ENCODE assay signal across 22 cellular contexts in genomic region chr2:25817006-25817405, GRCh38.
DNase-seq lines count a peak whose midpoint lies in the region; ATAC-seq, FAIRE-seq and TF ChIP-seq lines count a peak whose summit lies in the region.
"Had no signal": no experiment of that assay in that cellular context is flagged by ENCODE, and none has a peak within 500 bp of the region (broad histone marks: within the 10 kb centered on the region; RNA-seq: fewer than 3 reads in every experiment).

No MANE protein-coding gene starts in this region.

- no peak overlapping the region for H2AFZ ChIP-seq in GM12878 (ENCODE audit: control insufficient read depth, low read depth, low read length)

- no peaks in the 10 kb centered on the region for H4K20me1 ChIP-seq in GM12878 (ENCODE audit: control insufficient read depth, insufficient read depth)

- POLR2A ChIA-PET in GM12878 (lab: Charles Lee): interaction anchor here (0.6 to 1.0 kb wide), 5 partner anchors 10 to 293 kb away, joined by 3 to 5 read pairs (median 3); no protein-coding TSS in a partner anchor

- peak overlapping the region; percentile 48 for H3K4me3 Mint-ChIP-seq in stimulated activated naive CD8-positive, alpha-beta T cell treated with anti-CD3 and anti-CD28 coated beads, Interleukin-15, Interleukin-2, amounts not matched to agents 100 ng/mL and 50 ng/mL, for 24 hours
- H3K4me3 Mint-ChIP-seq in T-helper 17 cell: no peak overlapping the region
- H3K4me3 Mint-ChIP-seq: activated B cell treated with CpG ODN at 0.5 μM for 24 hours, IgD-negative memory B cell had no signal

- peaks cover 12% of the 10 kb centered on the region for H3K4me1 ChIP-seq in GM12878 (ENCODE audit: control insufficient read depth, insufficient read depth, low read length)
- H3K4me1 ChIP-seq: Peyer's patch, prostate gland had no signal

- no peak for ATAC-seq in stimulated activated naive CD8-positive, alpha-beta T cell treated with anti-CD3 and anti-CD28 coated beads, Interleukin-15, Interleukin-2, amounts not matched to agents 100 U/mL and 50 U/mL, for 24 hours
- ATAC-seq in T-helper 17 cell (no peak), GM12878 (no peak), HG03135 (IDR thresholded peaks at IDR 0.05; ENCODE audit: unreplicated experiment) (no peak)

- no peak for FAIRE-seq in GM12878 (lab: Jason Lieb, UNC)
- FAIRE-seq: keratinocyte had no signal

- no peaks in the 10 kb centered on the region; a peak in 1 of 4 replicates for H3K36me3 ChIP-seq in GM12878 (ENCODE audit: control insufficient read depth in 2 of 2, insufficient read depth in 2 of 2, low read length in 1 of 2)
- H3K36me3 ChIP-seq: brain microvascular endothelial cell, Peyer's patch, prostate gland, sigmoid colon had no signal

- 74% methylated on average over 3 of the region's 3 CpGs for WGBS in GM12878 (ENCODE audit: insufficient coverage, insufficient replicate concordance, low lambda C conversion rate, missing lambda C conversion rate)

- in situ Hi-C loops in GM12878 (cut with MboI): no loop called here

- DNase-seq in stimulated activated naive CD8-positive, alpha-beta T cell treated with anti-CD3 and anti-CD28 coated beads, Interleukin-15, Interleukin-2, amounts not matched to agents 100 U/mL and 50 U/mL, for 24 hours: no peak
- DNase-seq in T-helper 17 cell: no peak
- no peak for DNase-seq in GM12878 (ENCODE audit: low read depth, low spot score)
- DNase-seq in A172 (ENCODE audit: low spot score): no peak
- no peak for DNase-seq in effector CD4-positive, alpha-beta T cell
- DNase-seq: activated B cell treated with CpG ODN at 0.5 μM for 24 hours; activated T-cell treated with anti-CD3 and anti-CD28 coated beads, Interleukin-2, amount 50 U/mL, for 1 hour; amniotic stem cell; brain microvascular endothelial cell; GOT3; NCI-H1092 treated with DMSO at 0.1 percent for 48 hours; NCI-H187; NCI-H526; Peyer's patch; SHP77 treated with DMSO at 0.1 percent for 48 hours; sigmoid colon had no signal

- H3K9me3 ChIP-seq in T-helper 17 cell (ENCODE audit: control insufficient read depth, low read length, poor library complexity, severe bottlenecking) (no peaks in the 10 kb centered on the region), GM12878 (replicated peaks; ENCODE audit: control insufficient read depth, insufficient read depth, low read length) (no peaks in the 10 kb centered on the region)
- H3K9me3 ChIP-seq: Peyer's patch, prostate gland, sigmoid colon had no signal

- H3K9me3 Mint-ChIP-seq in stimulated activated naive CD8-positive, alpha-beta T cell treated with anti-CD3 and anti-CD28 coated beads, Interleukin-15, Interleukin-2, amounts not matched to agents 100 ng/mL and 50 ng/mL, for 24 hours: no peaks in the 10 kb centered on the region
- H3K9me3 Mint-ChIP-seq: activated B cell treated with CpG ODN at 0.5 μM for 24 hours; IgD-negative memory B cell; stimulated activated effector memory CD8-positive, alpha-beta T cell treated with anti-CD3 and anti-CD28 coated beads, Interleukin-12 subunit alpha, Interleukin-12 subunit beta, amount 100 ng/mL, for 72 hours had no signal

- H3K4me1 Mint-ChIP-seq in stimulated activated naive CD8-positive, alpha-beta T cell treated with anti-CD3 and anti-CD28 coated beads, Interleukin-15, Interleukin-2, amounts not matched to agents 100 ng/mL and 50 ng/mL, for 24 hours (ENCODE audit: low read depth): peaks cover 84% of the 10 kb centered on the region
- peaks cover 28% of the 10 kb centered on the region for H3K4me1 Mint-ChIP-seq in T-helper 17 cell

- H3K27ac ChIP-seq in GM12878 (ENCODE audit: control insufficient read depth, insufficient read depth): peak overlapping the region; percentile 44; the same call in 1 of the 2 replicates
- H3K27ac ChIP-seq: brain microvascular endothelial cell, Peyer's patch, prostate gland, sigmoid colon had no signal

- peaks cover 36% of the 10 kb centered on the region for H3K36me3 Mint-ChIP-seq in stimulated activated naive CD8-positive, alpha-beta T cell treated with anti-CD3 and anti-CD28 coated beads, Interleukin-15, Interleukin-2, amounts not matched to agents 100 ng/mL and 50 ng/mL, for 24 hours (ENCODE audit: low read depth)
- H3K36me3 Mint-ChIP-seq in T-helper 17 cell (ENCODE audit: low read depth): no peaks in the 10 kb centered on the region

- peak overlapping the region; percentile 70 for H3K27ac Mint-ChIP-seq in stimulated activated naive CD8-positive, alpha-beta T cell treated with anti-CD3 and anti-CD28 coated beads, Interleukin-15, Interleukin-2, amounts not matched to agents 100 ng/mL and 50 ng/mL, for 24 hours
- H3K27ac Mint-ChIP-seq in T-helper 17 cell: peak overlapping the region; percentile 27
- H3K27ac Mint-ChIP-seq: activated B cell treated with CpG ODN at 0.5 μM for 24 hours had no signal

- no peak for TF ChIP-seq CTCF in GM12878 (IDR thresholded peaks at IDR 0.05 in 2 of 3, conservative IDR thresholded peaks at IDR 0.05 in 1 of 3; ENCODE audit: control insufficient read depth in 2 of 3, extremely low read depth in 1 of 3, insufficient read depth in 1 of 3, low read depth in 3 of 3, low read length in 3 of 3)

- peak overlapping the region; percentile 67; the same call in 1 of the 2 replicates for H3K4me2 ChIP-seq in GM12878 (ENCODE audit: control insufficient read depth, insufficient read depth)

- SMC1A ChIA-PET in GM12878 (lab: Charles Lee; ENCODE audit: uncharacterized antibody, unreplicated experiment): interaction anchor here (1.0 to 2.0 kb wide), 4 partner anchors 13 to 63 kb away, joined by 3 to 10 read pairs (median 6); no protein-coding TSS in a partner anchor

- no TSS peak for BruUV-seq in GM12878 (replicated peaks; lab: Mats Ljungman, UMichigan)

- intact Hi-C loops in GM12878 (cut with micrococcal nuclease; ENCODE audit: unreplicated experiment): no loop called here

- H3K79me2 ChIP-seq in GM12878 (ENCODE audit: control insufficient read depth, insufficient read depth, low read length): no peaks in the 10 kb centered on the region

- 0 out of 2 replicates have a peak overlapping the region, but pooled peaks have one; percentile 22 for H3K4me3 ChIP-seq in GM12878
- H3K4me3 ChIP-seq: Peyer's patch, prostate gland, sigmoid colon had no signal

- RAD21 ChIA-PET in GM12878 (lab: Charles Lee; ENCODE audit: unreplicated experiment): interaction anchor here (0.6 to 1.5 kb wide), 4 partner anchors 24 to 690 kb away, joined by 3 to 5 read pairs (median 4); partner anchors contain the start of gene ASXL2

- TF ChIP-seq POLR2A in GM12878 (IDR thresholded peaks at IDR 0.05; ENCODE audit: low read depth, low read length): no peak

- CTCF ChIA-PET in GM12878 (lab: Yijun Ruan, JAX): interaction anchor here (0.8 to 1.7 kb wide), 4 partner anchors 10 to 620 kb away, joined by 3 to 6 read pairs (median 4); no protein-coding TSS in a partner anchor

- TF ChIP-seq EP300 in GM12878 (IDR thresholded peaks at IDR 0.05; ENCODE audit: borderline replicate concordance in 1 of 2, control insufficient read depth in 1 of 2, low read depth in 2 of 2, low read length in 2 of 2): no peak

- H3K9ac ChIP-seq in GM12878 (ENCODE audit: control insufficient read depth, insufficient read depth, low read length): no peak overlapping the region

- TF ChIP-seq RAD21 in GM12878 (IDR thresholded peaks at IDR 0.05; ENCODE audit: insufficient read depth, low read depth, low read length): no peak

- no peaks in the 10 kb centered on the region for H3K27me3 ChIP-seq in GM12878 (replicated peaks in 1 of 2; ENCODE audit: control insufficient read depth in 2 of 2, insufficient read depth in 2 of 2, low read length in 1 of 2)
- H3K27me3 ChIP-seq: brain microvascular endothelial cell, Peyer's patch, sigmoid colon had no signal

- H3K27me3 Mint-ChIP-seq in stimulated activated naive CD8-positive, alpha-beta T cell treated with anti-CD3 and anti-CD28 coated beads, Interleukin-15, Interleukin-2, amounts not matched to agents 100 ng/mL and 50 ng/mL, for 24 hours: no peaks in the 10 kb centered on the region
- no peaks in the 10 kb centered on the region for H3K27me3 Mint-ChIP-seq in T-helper 17 cell
- H3K27me3 Mint-ChIP-seq: activated B cell treated with CpG ODN at 0.5 μM for 24 hours, IgD-negative memory B cell had no signal

TF ChIP-seq in GM12878, 131 proteins besides CTCF, POLR2A, EP300 and RAD21 (continues in another document):
- no peak for TF ChIP-seq ATF3 (IDR thresholded peaks at IDR 0.05; ENCODE audit: borderline replicate concordance, extremely low read depth, low read depth, low read length)
- TF ChIP-seq MYC (IDR thresholded peaks at IDR 0.05; ENCODE audit: insufficient read depth, insufficient read length, insufficient replicate concordance, low read length, severe bottlenecking): no peak
- TF ChIP-seq JUNB (IDR thresholded peaks at IDR 0.05): no peak
- no peak for TF ChIP-seq BCL11A (IDR thresholded peaks at IDR 0.05; ENCODE audit: low read depth, low read length)
- no peak for TF ChIP-seq ZBTB40 (IDR thresholded peaks at IDR 0.05; ENCODE audit: borderline replicate concordance)
